Comparison of ENCODE assay signal across 21 cellular contexts in the genomic region with DNA sequence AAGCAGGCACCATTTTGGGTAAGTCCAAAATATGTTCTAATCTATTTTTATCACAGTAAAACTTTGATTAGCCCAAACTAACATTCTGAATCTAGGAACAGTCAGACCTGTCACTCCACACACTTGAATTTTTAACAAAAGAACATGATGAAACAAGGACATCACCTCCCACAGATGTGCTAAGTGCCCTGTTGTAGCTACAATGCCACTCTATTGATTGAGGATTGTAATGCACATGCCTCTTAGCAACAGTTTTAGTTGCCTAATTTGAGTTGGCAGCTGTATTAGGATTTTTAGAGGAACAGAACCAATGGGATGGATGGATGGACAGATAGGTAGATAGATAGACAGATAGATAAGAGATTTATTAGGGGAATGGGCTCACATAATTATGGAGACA.
"Had no signal": no experiment of that assay in that cellular context is flagged by ENCODE, and none has a peak within 500 bp of the region (broad histone marks: within the 10 kb centered on the region; RNA-seq: fewer than 3 reads in every experiment).

No MANE protein-coding gene starts in this region.

- H3K27ac Mint-ChIP-seq: activated B cell treated with CpG ODN at 0.5 μM for 24 hours; activated CD8-positive, alpha-beta T cell treated with anti-CD3 and anti-CD28 coated beads for 36 hours; activated naive CD4-positive, alpha-beta T cell treated with anti-CD3 and anti-CD28 coated beads for 36 hours; naive B cell; stimulated activated effector memory CD8-positive, alpha-beta T cell treated with anti-CD3 and anti-CD28 coated beads, Interleukin-12 subunit alpha, Interleukin-12 subunit beta, amount 100 ng/mL, for 72 hours; T-helper 2 cell treated with Interferon-gamma antibody and Interleukin-4, amounts not matched to agents 5 μg/mL and 100 μg/mL, for 36 hours; type B pancreatic cell had no signal

- ATAC-seq: activated CD8-positive, alpha-beta T cell treated with anti-CD3 and anti-CD28 coated beads for 36 hours; esophagus mucosa; gastrocnemius medialis; stimulated activated effector memory CD8-positive, alpha-beta T cell treated with anti-CD3 and anti-CD28 coated beads, Interleukin-12 subunit alpha, Interleukin-12 subunit beta, amount 100 ng/mL, for 72 hours had no signal

- H3K9me3 Mint-ChIP-seq: activated B cell treated with CpG ODN at 0.5 μM for 24 hours; activated CD8-positive, alpha-beta T cell treated with anti-CD3 and anti-CD28 coated beads for 36 hours; activated naive CD4-positive, alpha-beta T cell treated with anti-CD3 and anti-CD28 coated beads for 36 hours; T-helper 2 cell treated with Interferon-gamma antibody and Interleukin-4, amounts not matched to agents 5 μg/mL and 100 μg/mL, for 36 hours; type B pancreatic cell had no signal

- H3K27ac ChIP-seq: gastrocnemius medialis, lower lobe of right lung, pancreas, stomach had no signal

- H3K4me1 ChIP-seq: gastrocnemius medialis, pancreas had no signal

- H3K4me3 Mint-ChIP-seq: activated B cell treated with CpG ODN at 0.5 μM for 24 hours; activated CD8-positive, alpha-beta T cell treated with anti-CD3 and anti-CD28 coated beads for 36 hours; activated naive CD4-positive, alpha-beta T cell treated with anti-CD3 and anti-CD28 coated beads for 36 hours; naive B cell; neural crest cell; stimulated activated effector memory CD8-positive, alpha-beta T cell treated with anti-CD3 and anti-CD28 coated beads, Interleukin-12 subunit alpha, Interleukin-12 subunit beta, amount 100 ng/mL, for 72 hours; T-helper 2 cell treated with Interferon-gamma antibody and Interleukin-4, amounts not matched to agents 5 μg/mL and 100 μg/mL, for 36 hours; type B pancreatic cell had no signal

- H3K36me3 Mint-ChIP-seq: naive B cell; stimulated activated effector memory CD8-positive, alpha-beta T cell treated with anti-CD3 and anti-CD28 coated beads, Interleukin-12 subunit alpha, Interleukin-12 subunit beta, amount 100 ng/mL, for 72 hours; type B pancreatic cell had no signal

- H3K9me3 ChIP-seq: body of pancreas, gastrocnemius medialis, lower lobe of right lung, pancreas, sigmoid colon, stomach had no signal

- DNase-seq: activated B cell treated with CpG ODN at 0.5 μM for 24 hours; activated CD4-positive, alpha-beta T cell treated with anti-CD3 and anti-CD28 coated beads for 48 hours; activated CD8-positive, alpha-beta T cell treated with anti-CD3 and anti-CD28 coated beads for 36 hours; activated naive CD4-positive, alpha-beta T cell treated with anti-CD3 and anti-CD28 coated beads for 36 hours; activated T-cell treated with anti-CD3 and anti-CD28 coated beads, Interleukin-2, amount 50 U/mL, for 1 hour; body of pancreas; gastrocnemius medialis; heart left ventricle; lower lobe of right lung; midbrain; naive B cell; pancreas; sigmoid colon; stimulated activated CD4-positive, alpha-beta T cell treated with anti-CD3 and anti-CD28 coated beads, Interleukin-4, amount 100 ng/mL, for 24 hours; stomach had no signal

- H3K4me3 ChIP-seq: body of pancreas, coronary artery, gastrocnemius medialis, heart left ventricle, lower lobe of right lung, pancreas, sigmoid colon, stomach had no signal

- H3K4me1 Mint-ChIP-seq: activated B cell treated with CpG ODN at 0.5 μM for 24 hours; naive B cell; neural crest cell; stimulated activated effector memory CD8-positive, alpha-beta T cell treated with anti-CD3 and anti-CD28 coated beads, Interleukin-12 subunit alpha, Interleukin-12 subunit beta, amount 100 ng/mL, for 72 hours had no signal

- H3K36me3 ChIP-seq: gastrocnemius medialis, heart left ventricle, lower lobe of right lung, pancreas, sigmoid colon, stomach had no signal

- H3K27me3 ChIP-seq: body of pancreas, gastrocnemius medialis, pancreas, sigmoid colon, stomach had no signal
